In genomic region chr2:238425505-238425978, GRCh38 we compare ENCODE assay signal across 8 cellular contexts. TPM values are rescaled to one million over a fixed set of nuclear protein-coding genes. Genes with fewer than 3 reads are reported as not detected.
DNase-seq lines count a peak whose midpoint lies in the region; ATAC-seq and TF ChIP-seq lines count a peak whose summit lies in the region.

No MANE protein-coding gene starts in this region.

- TF ChIP-seq CTCF in testis (IDR thresholded peaks at IDR 0.05), result no peak

- H3K4me1 Mint-ChIP-seq in activated naive CD4-positive, alpha-beta T cell treated with anti-CD3 and anti-CD28 coated beads, Interleukin-2, amount 50 U/mL, for 24 hours, result peaks cover 38% of the 10 kb centered on the region
- peaks cover 39 to 44% (median 40%) of the 10 kb centered on the region in 3 donors for H3K4me1 Mint-ChIP-seq in T-cell

- H3K36me3 ChIP-seq in testis (ENCODE audit: low read depth, missing control alignments), result no peaks in the 10 kb centered on the region

- H3K4me3 ChIP-seq in iPS-18c (ENCODE audit: insufficient read depth, low read depth, low read length), result peak overlapping the region; percentile 93
- peak overlapping the region; percentile 78 to 97 for H3K4me3 ChIP-seq in testis

- ATAC-seq in activated naive CD4-positive, alpha-beta T cell treated with anti-CD3 and anti-CD28 coated beads, Interleukin-2, amount 50 U/mL, for 72 hours, result no peak
- ATAC-seq in T-cell (replicated peaks in 1 of 4), result no peak
- no peak for ATAC-seq in HG03108 (IDR thresholded peaks at IDR 0.05; ENCODE audit: unreplicated experiment)
- ATAC-seq in HG02610 (IDR thresholded peaks at IDR 0.05; ENCODE audit: unreplicated experiment), result no peak

- H3K27ac ChIP-seq in testis, result peak overlapping the region; percentile 94 to 95

- WGBS in testis, 2 donors, result 31 to 39% methylated on average over 9 to 16 of the region's 16 CpGs

- H3K27ac Mint-ChIP-seq in activated naive CD4-positive, alpha-beta T cell treated with anti-CD3 and anti-CD28 coated beads, Interleukin-2, amount 50 U/mL, for 24 hours, result peak overlapping the region; percentile 68
- no peak overlapping the region for H3K27ac Mint-ChIP-seq in activated naive CD4-positive, alpha-beta T cell treated with anti-CD3 and anti-CD28 coated beads, Interleukin-2, amount 50 U/mL, for 72 hours
- H3K27ac Mint-ChIP-seq in T-cell, result peak overlapping the region; percentile 29 to 85

- POLR2A ChIA-PET in T-cell (lab: Charles Lee), result no interaction called here

- H3K9me3 ChIP-seq in iPS-18c (ENCODE audit: control insufficient read depth, insufficient read depth, low read length), result no peaks in the 10 kb centered on the region
- no peaks in the 10 kb centered on the region for H3K9me3 ChIP-seq in testis

- CTCF ChIA-PET in T-cell (lab: Charles Lee), result no interaction called here

- DNase-seq in activated naive CD4-positive, alpha-beta T cell treated with anti-CD3 and anti-CD28 coated beads, Interleukin-2, amount 50 U/mL, for 72 hours (ENCODE audit: low spot score in 2 of 2), result no peak
- DNase-seq in T-cell (no peak), testis (peak; percentile 68), SW 1271 (lab: John Stamatoyannopoulos, UW) (no peak)

- H3K4me1 ChIP-seq in testis, result peaks cover 37% of the 10 kb centered on the region

- no peak for TF ChIP-seq POLR2A in testis (IDR thresholded peaks at IDR 0.05)

- no peaks in the 10 kb centered on the region for H3K27me3 ChIP-seq in testis

- intact Hi-C loops in testis (cut with DNase I; ENCODE audit: low total_unique reads), result no loop called here

- no peaks in the 10 kb centered on the region for H3K27me3 Mint-ChIP-seq in activated naive CD4-positive, alpha-beta T cell treated with anti-CD3 and anti-CD28 coated beads, Interleukin-2, amount 50 U/mL, for 24 hours
- H3K27me3 Mint-ChIP-seq in T-cell, result no peaks in the 10 kb centered on the region

- H3K4me3 Mint-ChIP-seq in activated naive CD4-positive, alpha-beta T cell treated with anti-CD3 and anti-CD28 coated beads, Interleukin-2, amount 50 U/mL, for 24 hours, result peak overlapping the region; percentile 52
- H3K4me3 Mint-ChIP-seq in T-cell, result peak overlapping the region; percentile 11 to 88 (median 57)

- no peaks in the 10 kb centered on the region for H3K9me3 Mint-ChIP-seq in activated naive CD4-positive, alpha-beta T cell treated with anti-CD3 and anti-CD28 coated beads, Interleukin-2, amount 50 U/mL, for 24 hours
- H3K9me3 Mint-ChIP-seq in activated naive CD4-positive, alpha-beta T cell treated with anti-CD3 and anti-CD28 coated beads, Interleukin-2, amount 50 U/mL, for 72 hours, result no peaks in the 10 kb centered on the region
- peaks cover 0 to 6% (median 0%) of the 10 kb centered on the region in 3 donors for H3K9me3 Mint-ChIP-seq in T-cell

- H3K36me3 Mint-ChIP-seq in activated naive CD4-positive, alpha-beta T cell treated with anti-CD3 and anti-CD28 coated beads, Interleukin-2, amount 50 U/mL, for 24 hours, result peaks cover 9% of the 10 kb centered on the region
- peaks cover 18 to 25% of the 10 kb centered on the region in 2 donors for H3K36me3 Mint-ChIP-seq in activated naive CD4-positive, alpha-beta T cell treated with anti-CD3 and anti-CD28 coated beads, Interleukin-2, amount 50 U/mL, for 72 hours
- H3K36me3 Mint-ChIP-seq in T-cell, result peaks cover 11% of the 10 kb centered on the region

RNA-seq across cellular contexts. Expression of gene ASB1, which starts 1.2 kb away (rescaled TPM):
- 10 to 100 TPM; 33.9 to 42.0 TPM for total RNA-seq in activated naive CD4-positive, alpha-beta T cell treated with anti-CD3 and anti-CD28 coated beads, Interleukin-2, amount 50 U/mL, for 72 hours
- total RNA-seq in T-cell, result 10 to 100 TPM; 28.6 to 44.1 (median 42.3) TPM
- total RNA-seq in testis, result 10 to 100 TPM; 31.4 to 41.9 TPM
- 52.5 TPM for polyA plus RNA-seq in testis (ENCODE audit: insufficient read depth, low read depth, low replicate concordance)

Comparison
In these comparisons a context has a peak if more than half of its experiments do, and no peak if none do; other contexts are left out.
1. H3K27ac Mint-ChIP-seq: peak in activated naive CD4-positive, alpha-beta T cell treated with anti-CD3 and anti-CD28 coated beads, Interleukin-2, amount 50 U/mL, for 24 hours (single experiment) and T-cell (2 of 2); none in activated naive CD4-positive, alpha-beta T cell treated with anti-CD3 and anti-CD28 coated beads, Interleukin-2, amount 50 U/mL, for 72 hours (0 of 2).